1 cellular context compared by ENCODE assay signal in genomic region chr6:96898241-96898851, GRCh38.
TF ChIP-seq lines count a peak whose summit lies in the region.

No MANE protein-coding gene starts in this region.

TF ChIP-seq in H1, 55 proteins besides CTCF, POLR2A, EP300 and RAD21:
- TF ChIP-seq MAX (IDR thresholded peaks at IDR 0.05) (no peak), TAF7 (optimal IDR thresholded peaks at IDR 0.05; ENCODE audit: borderline replicate concordance, low read depth, low read length) (no peak), JUND (IDR thresholded peaks at IDR 0.05; ENCODE audit: low read length) (no peak), FOSL1 (IDR thresholded peaks at IDR 0.05; ENCODE audit: insufficient read depth, low read depth, low read length) (no peak), YY1 (IDR thresholded peaks at IDR 0.05; ENCODE audit: low read depth, low read length) (no peak), MAFK (IDR thresholded peaks at IDR 0.05; ENCODE audit: low read depth, low read length) (peak; percentile 89), CHD7 (IDR thresholded peaks at IDR 0.05; ENCODE audit: insufficient replicate concordance, low read length) (no peak), POU5F1 (IDR thresholded peaks at IDR 0.05; ENCODE audit: low read depth, low read length) (no peak), SIRT6 (IDR thresholded peaks at IDR 0.05; ENCODE audit: low read length) (no peak), SRF (IDR thresholded peaks at IDR 0.05; ENCODE audit: low read depth, low read length) (no peak), BACH1 (IDR thresholded peaks at IDR 0.05; ENCODE audit: low read length) (peak; percentile 91), SP1 (IDR thresholded peaks at IDR 0.05; ENCODE audit: low read depth, low read length) (no peak), SP4 (IDR thresholded peaks at IDR 0.05; ENCODE audit: low read length) (no peak)
